In genomic region chr11:22734628-22735345, GRCh38 we compare ENCODE assay signal across 25 cellular contexts.
DNase-seq lines count a peak whose midpoint lies in the region; ATAC-seq, FAIRE-seq and TF ChIP-seq lines count a peak whose summit lies in the region.
"Had no signal": no experiment of that assay in that cellular context is flagged by ENCODE, and none has a peak within 500 bp of the region (broad histone marks: within the 10 kb centered on the region; RNA-seq: fewer than 3 reads in every experiment).

No MANE protein-coding gene starts in this region.

- RAD21 ChIA-PET in GM12878 (lab: Charles Lee; ENCODE audit: unreplicated experiment): no interaction called here

- no peaks in the 10 kb centered on the region for H3K9me2 ChIP-seq in GM23338 (ENCODE audit: insufficient read depth)

- peak; percentile 23 for FAIRE-seq in GM12878 (lab: Jason Lieb, UNC)
- FAIRE-seq: GM18507 had no signal

- H3K4me3 Mint-ChIP-seq in GM23338: no peak overlapping the region
- H3K4me3 Mint-ChIP-seq: activated CD8-positive, alpha-beta memory T cell treated with anti-CD3 and anti-CD28 coated beads, Interleukin-2, amount 10 ng/mL, durations not matched to agents 7 days and 5 days; activated naive CD8-positive, alpha-beta T cell treated with anti-CD3 and anti-CD28 coated beads, Interleukin-2, amount 50 U/mL, for 24 hours; activated T-helper 17 cell treated with anti-CD3 and anti-CD28 coated beads, Interleukin-2, amount 50 U/mL, for 72 hours; CD8-positive, alpha-beta T cell; H9; IgD-negative memory B cell; naive B cell; stimulated activated naive CD8-positive, alpha-beta T cell treated with anti-CD3 and anti-CD28 coated beads, Interleukin-15, Interleukin-2, amounts not matched to agents 100 ng/mL and 50 ng/mL, for 24 hours had no signal

- BruUV-seq in GM12878 (replicated peaks; lab: Mats Ljungman, UMichigan): no TSS peak

- no peak overlapping the region for H2BK120ac ChIP-seq in mesenchymal stem cell (ENCODE audit: low read depth, low read length)

- WGBS in GM12878 (ENCODE audit: insufficient coverage, insufficient replicate concordance, low lambda C conversion rate, missing lambda C conversion rate): 20% methylated on average over 2 of the region's 2 CpGs
- WGBS in mesenchymal stem cell: no CpG with 5 or more reads among the region's 2 CpGs

- DNase-seq in GM23338 (ENCODE audit: low spot score): no peak
- peak; percentile 71 for DNase-seq in MV-4-11 (lab: John Stamatoyannopoulos, UW)
- no peak for DNase-seq in GM12878 (ENCODE audit: low read depth, low spot score)
- DNase-seq in mesenchymal stem cell: peak; percentile 5
- no peak for DNase-seq in NK-92 (lab: John Stamatoyannopoulos, UW; ENCODE audit: unreplicated experiment)
- no peak for DNase-seq in DMS153 (lab: John Stamatoyannopoulos, UW)
- DNase-seq: activated CD8-positive, alpha-beta memory T cell treated with anti-CD3 and anti-CD28 coated beads, Interleukin-2, amount 10 ng/mL, durations not matched to agents 7 days and 5 days; activated naive CD8-positive, alpha-beta T cell treated with anti-CD3 and anti-CD28 coated beads, Interleukin-2, amount 50 U/mL, for 24 hours; brain microvascular endothelial cell; CD8-positive, alpha-beta T cell; gastrocnemius medialis; H9; naive B cell; NCI-H1092; NCI-H510A; sigmoid colon; stimulated activated CD4-positive, alpha-beta T cell treated with anti-CD3 and anti-CD28 coated beads, Interleukin-1b, Interleukin-23, amount 100 ng/mL, for 48 hours; transverse colon had no signal

- CTCF ChIA-PET in GM12878 (lab: Yijun Ruan, JAX): interaction anchor here (1.5 to 3.8 kb wide), 2 partner anchors 15 to 53 kb away, joined by 4 to 28 read pairs; no protein-coding TSS in a partner anchor

- POLR2A ChIA-PET in GM12878 (lab: Charles Lee): no interaction called here

- TF ChIP-seq RAD21 in GM12878 (IDR thresholded peaks at IDR 0.05; ENCODE audit: insufficient read depth, low read depth, low read length): no peak

- no peak overlapping the region for H2BK15ac ChIP-seq in mesenchymal stem cell (ENCODE audit: low read depth, poor library complexity, severe bottlenecking)

- no peaks in the 10 kb centered on the region for H3K27me3 ChIP-seq in GM23338 (ENCODE audit: insufficient read depth)
- no peaks in the 10 kb centered on the region for H3K27me3 ChIP-seq in GM12878 (replicated peaks in 1 of 2; ENCODE audit: control insufficient read depth in 2 of 2, insufficient read depth in 2 of 2, low read length in 1 of 2)
- H3K27me3 ChIP-seq in mesenchymal stem cell (ENCODE audit: control insufficient read depth in 1 of 2, insufficient read depth in 1 of 2, low read length in 2 of 2): no peaks in the 10 kb centered on the region
- H3K27me3 ChIP-seq: brain microvascular endothelial cell, gastrocnemius medialis, sigmoid colon, transverse colon had no signal

- H3K27ac Mint-ChIP-seq in GM23338: peak overlapping the region; percentile 65
- H3K27ac Mint-ChIP-seq: activated CD8-positive, alpha-beta memory T cell treated with anti-CD3 and anti-CD28 coated beads, Interleukin-2, amount 10 ng/mL, durations not matched to agents 7 days and 5 days; activated naive CD8-positive, alpha-beta T cell treated with anti-CD3 and anti-CD28 coated beads, Interleukin-2, amount 50 U/mL, for 24 hours; activated T-helper 17 cell treated with anti-CD3 and anti-CD28 coated beads, Interleukin-2, amount 50 U/mL, for 72 hours; CD8-positive, alpha-beta T cell; H9; IgD-negative memory B cell; naive B cell; stimulated activated naive CD8-positive, alpha-beta T cell treated with anti-CD3 and anti-CD28 coated beads, Interleukin-15, Interleukin-2, amounts not matched to agents 100 ng/mL and 50 ng/mL, for 24 hours had no signal

- ATAC-seq in GM23338 (no peak), GM12878 (peak; percentile 72), HG02852 (IDR thresholded peaks at IDR 0.05; ENCODE audit: unreplicated experiment) (no peak), HG03442 (IDR thresholded peaks at IDR 0.05; ENCODE audit: unreplicated experiment) (no peak)
- ATAC-seq: activated CD8-positive, alpha-beta memory T cell treated with anti-CD3 and anti-CD28 coated beads, Interleukin-2, amount 10 ng/mL, durations not matched to agents 7 days and 5 days; activated naive CD8-positive, alpha-beta T cell treated with anti-CD3 and anti-CD28 coated beads, Interleukin-2, amount 50 U/mL, for 24 hours; activated T-helper 17 cell treated with anti-CD3 and anti-CD28 coated beads, Interleukin-2, amount 50 U/mL, for 72 hours; CD8-positive, alpha-beta T cell had no signal

- H3K79me2 ChIP-seq in GM23338 (replicated peaks; ENCODE audit: insufficient read depth): no peaks in the 10 kb centered on the region
- no peaks in the 10 kb centered on the region for H3K79me2 ChIP-seq in GM12878 (ENCODE audit: control insufficient read depth, insufficient read depth, low read length)

- no peak overlapping the region for H3K4me2 ChIP-seq in GM23338
- H3K4me2 ChIP-seq in GM12878 (ENCODE audit: control insufficient read depth, insufficient read depth): no peak overlapping the region
- no peak overlapping the region for H3K4me2 ChIP-seq in mesenchymal stem cell (ENCODE audit: low read length, poor library complexity, severe bottlenecking)

- no peaks in the 10 kb centered on the region for H3K4me1 ChIP-seq in GM23338 (ENCODE audit: insufficient read depth)
- no peaks in the 10 kb centered on the region for H3K4me1 ChIP-seq in GM12878 (ENCODE audit: control insufficient read depth, insufficient read depth, low read length)
- H3K4me1 ChIP-seq in mesenchymal stem cell (ENCODE audit: control insufficient read depth, insufficient read depth, low read depth, low read length): no peaks in the 10 kb centered on the region
- H3K4me1 ChIP-seq: sigmoid colon, transverse colon had no signal

- no peak for TF ChIP-seq CTCF in GM23338 (conservative IDR thresholded peaks at IDR 0.05; ENCODE audit: low read depth in 2 of 2)
- TF ChIP-seq CTCF in GM12878 (IDR thresholded peaks at IDR 0.05 in 2 of 3, conservative IDR thresholded peaks at IDR 0.05 in 1 of 3; ENCODE audit: control insufficient read depth in 2 of 3, extremely low read depth in 1 of 3, insufficient read depth in 1 of 3, low read depth in 3 of 3, low read length in 3 of 3): no peak

- no peak overlapping the region for H3K4me3 ChIP-seq in GM23338
- H3K4me3 ChIP-seq in GM12878: no peak overlapping the region
- no peak overlapping the region for H3K4me3 ChIP-seq in mesenchymal stem cell (ENCODE audit: insufficient read depth in 1 of 2, low read depth in 1 of 2, low read length in 2 of 2)
- H3K4me3 ChIP-seq: gastrocnemius medialis, sigmoid colon, SK-N-MC, transverse colon had no signal

- H4K20me1 ChIP-seq in GM23338 (replicated peaks; ENCODE audit: insufficient read depth): no peaks in the 10 kb centered on the region
- no peaks in the 10 kb centered on the region for H4K20me1 ChIP-seq in GM12878 (ENCODE audit: control insufficient read depth, insufficient read depth)

- H4K91ac ChIP-seq in mesenchymal stem cell (ENCODE audit: low read length): no peak overlapping the region

- no peak overlapping the region for H3K9ac ChIP-seq in GM12878 (ENCODE audit: control insufficient read depth, insufficient read depth, low read length)
- no peak overlapping the region for H3K9ac ChIP-seq in mesenchymal stem cell (ENCODE audit: low read length)

- no peak overlapping the region for H4K8ac ChIP-seq in mesenchymal stem cell (ENCODE audit: low read length)

- intact Hi-C loops in GM12878 (cut with micrococcal nuclease; ENCODE audit: unreplicated experiment): no loop called here

- no peaks in the 10 kb centered on the region for H3K4me1 Mint-ChIP-seq in GM23338
- H3K4me1 Mint-ChIP-seq: activated CD8-positive, alpha-beta memory T cell treated with anti-CD3 and anti-CD28 coated beads, Interleukin-2, amount 10 ng/mL, durations not matched to agents 7 days and 5 days; activated naive CD8-positive, alpha-beta T cell treated with anti-CD3 and anti-CD28 coated beads, Interleukin-2, amount 50 U/mL, for 24 hours; activated T-helper 17 cell treated with anti-CD3 and anti-CD28 coated beads, Interleukin-2, amount 50 U/mL, for 72 hours; H9; IgD-negative memory B cell; naive B cell had no signal

- no peaks in the 10 kb centered on the region for H3K79me1 ChIP-seq in mesenchymal stem cell (replicated peaks; ENCODE audit: low read length, poor library complexity, severe bottlenecking)

- H2AFZ ChIP-seq in GM23338: no peak overlapping the region
- no peak overlapping the region for H2AFZ ChIP-seq in GM12878 (ENCODE audit: control insufficient read depth, low read depth, low read length)
- H2AFZ ChIP-seq in mesenchymal stem cell (ENCODE audit: low read depth, low read length): no peak overlapping the region

- no peaks in the 10 kb centered on the region for H3K27me3 Mint-ChIP-seq in GM23338 (ENCODE audit: insufficient read depth, low read depth, poor library complexity)
- H3K27me3 Mint-ChIP-seq: activated naive CD8-positive, alpha-beta T cell treated with anti-CD3 and anti-CD28 coated beads, Interleukin-2, amount 50 U/mL, for 24 hours; IgD-negative memory B cell had no signal

- TF ChIP-seq POLR2A in GM12878 (IDR thresholded peaks at IDR 0.05; ENCODE audit: low read depth, low read length): no peak

- H3K18ac ChIP-seq in mesenchymal stem cell (ENCODE audit: low read depth in 1 of 2, low read length in 2 of 2): no peak overlapping the region

- H3K27ac ChIP-seq in GM23338 (ENCODE audit: low read depth) (no peak overlapping the region), GM12878 (ENCODE audit: control insufficient read depth, insufficient read depth) (no peak overlapping the region), mesenchymal stem cell (ENCODE audit: low read length, poor library complexity, severe bottlenecking) (no peak overlapping the region)
- H3K27ac ChIP-seq: brain microvascular endothelial cell, sigmoid colon, SK-N-MC, transverse colon had no signal

- no peaks in the 10 kb centered on the region for H3K9me3 ChIP-seq in GM12878 (replicated peaks; ENCODE audit: control insufficient read depth, insufficient read depth, low read length)
- no peaks in the 10 kb centered on the region for H3K9me3 ChIP-seq in mesenchymal stem cell (ENCODE audit: control insufficient read depth, low read length)
- H3K9me3 ChIP-seq: gastrocnemius medialis, sigmoid colon, transverse colon had no signal

- H3K4ac ChIP-seq in mesenchymal stem cell (ENCODE audit: low read depth in 1 of 2, low read length in 2 of 2): no peak overlapping the region

- in situ Hi-C loops in GM12878 (cut with MboI): no loop called here

- H2AK5ac ChIP-seq in mesenchymal stem cell (ENCODE audit: low read length, severe bottlenecking): no peak overlapping the region

- H3K36me3 ChIP-seq in GM23338 (ENCODE audit: insufficient read depth): no peaks in the 10 kb centered on the region
- H3K36me3 ChIP-seq in GM12878 (ENCODE audit: control insufficient read depth in 2 of 2, insufficient read depth in 2 of 2, low read length in 1 of 2): no peaks in the 10 kb centered on the region
- H3K36me3 ChIP-seq in mesenchymal stem cell (ENCODE audit: control insufficient read depth in 1 of 2, insufficient read depth in 2 of 2, low read depth in 1 of 2, low read length in 2 of 2): no peaks in the 10 kb centered on the region
- H3K36me3 ChIP-seq: brain microvascular endothelial cell, gastrocnemius medialis, sigmoid colon, transverse colon had no signal

- H3F3A ChIP-seq in GM23338 (replicated peaks; ENCODE audit: low read depth): no peaks in the 10 kb centered on the region

- H3K14ac ChIP-seq in mesenchymal stem cell (ENCODE audit: low read length in 2 of 2): no peak overlapping the region

- no peak overlapping the region for H3K23ac ChIP-seq in mesenchymal stem cell (ENCODE audit: low read length in 2 of 2)

- no peaks in the 10 kb centered on the region for H3K36me3 Mint-ChIP-seq in GM23338 (ENCODE audit: low read depth)
- H3K36me3 Mint-ChIP-seq: activated CD8-positive, alpha-beta memory T cell treated with anti-CD3 and anti-CD28 coated beads, Interleukin-2, amount 10 ng/mL, durations not matched to agents 7 days and 5 days; CD8-positive, alpha-beta T cell; IgD-negative memory B cell; naive B cell had no signal

- SMC1A ChIA-PET in GM12878 (lab: Charles Lee; ENCODE audit: uncharacterized antibody, unreplicated experiment): interaction anchor here (1.0 to 3.8 kb wide), 5 partner anchors 36 to 64 kb away, joined by 3 to 12 read pairs (median 4); no protein-coding TSS in a partner anchor

- H2BK5ac ChIP-seq in mesenchymal stem cell (ENCODE audit: low read depth, low read length, poor library complexity, severe bottlenecking): no peak overlapping the region

- no peaks in the 10 kb centered on the region for H3K9me3 Mint-ChIP-seq in GM23338
- H3K9me3 Mint-ChIP-seq: activated naive CD8-positive, alpha-beta T cell treated with anti-CD3 and anti-CD28 coated beads, Interleukin-2, amount 50 U/mL, for 24 hours; activated T-helper 17 cell treated with anti-CD3 and anti-CD28 coated beads, Interleukin-2, amount 50 U/mL, for 72 hours; CD8-positive, alpha-beta T cell; H9; IgD-negative memory B cell; naive B cell; stimulated activated naive CD8-positive, alpha-beta T cell treated with anti-CD3 and anti-CD28 coated beads, Interleukin-15, Interleukin-2, amounts not matched to agents 100 ng/mL and 50 ng/mL, for 24 hours had no signal

- H2BK12ac ChIP-seq in mesenchymal stem cell (ENCODE audit: low read length in 2 of 2): no peak overlapping the region

- TF ChIP-seq EP300 in GM12878 (IDR thresholded peaks at IDR 0.05; ENCODE audit: borderline replicate concordance in 1 of 2, control insufficient read depth in 1 of 2, low read depth in 2 of 2, low read length in 2 of 2): no peak

Comparison
In these comparisons a context has a peak if more than half of its experiments do, and no peak if none do; other contexts are left out.
1. DNase-seq: peak in MV-4-11 (single experiment) and mesenchymal stem cell (single experiment); none in GM23338 (single experiment), GM12878 (single experiment), NK-92 (single experiment) and DMS153 (single experiment).